ENCODE assay signal across 10 cellular contexts in the genomic region with DNA sequence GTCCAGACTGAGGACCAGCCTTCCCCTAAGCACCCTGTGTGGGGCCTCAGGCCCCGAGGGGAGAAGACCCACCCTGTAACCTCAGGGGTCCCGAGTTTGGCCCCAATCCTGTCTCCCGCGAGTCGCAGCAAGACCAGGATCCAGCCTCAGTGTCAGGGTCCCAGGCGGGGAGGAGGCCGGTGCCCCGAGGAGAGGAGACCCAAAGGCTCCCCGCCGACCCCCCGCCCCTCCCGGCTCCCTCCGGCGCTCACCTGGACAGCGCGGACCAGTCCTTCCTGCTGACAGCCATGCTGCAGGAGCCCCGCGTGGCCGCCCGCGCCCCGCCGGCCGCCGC. TPM values are rescaled to one million over a fixed set of nuclear protein-coding genes. Genes with fewer than 3 reads are reported as not detected.
A peak's percentile ranks its signal among the peaks of the same experiment; 100 is the strongest.
DNase-seq lines count a peak whose midpoint lies in the region; FAIRE-seq and TF ChIP-seq lines count a peak whose summit lies in the region.
"Had no signal": no experiment of that assay in that cellular context is flagged by ENCODE, and none has a peak within 500 bp of the region (broad histone marks: within the 10 kb centered on the region; RNA-seq: fewer than 3 reads in every experiment).

A gene with protein sequence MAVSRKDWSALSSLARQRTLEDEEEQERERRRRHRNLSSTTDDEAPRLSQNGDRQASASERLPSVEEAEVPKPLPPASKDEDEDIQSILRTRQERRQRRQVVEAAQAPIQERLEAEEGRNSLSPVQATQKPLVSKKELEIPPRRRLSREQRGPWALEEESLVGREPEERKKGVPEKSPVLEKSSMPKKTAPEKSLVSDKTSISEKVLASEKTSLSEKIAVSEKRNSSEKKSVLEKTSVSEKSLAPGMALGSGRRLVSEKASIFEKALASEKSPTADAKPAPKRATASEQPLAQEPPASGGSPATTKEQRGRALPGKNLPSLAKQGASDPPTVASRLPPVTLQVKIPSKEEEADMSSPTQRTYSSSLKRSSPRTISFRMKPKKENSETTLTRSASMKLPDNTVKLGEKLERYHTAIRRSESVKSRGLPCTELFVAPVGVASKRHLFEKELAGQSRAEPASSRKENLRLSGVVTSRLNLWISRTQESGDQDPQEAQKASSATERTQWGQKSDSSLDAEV (minus strand): TSS at position 307 of the 334 bp plus-strand sequence. CDS start 18 bp downstream, at position 289.

- H3K9me1 ChIP-seq in keratinocyte (ENCODE audit: control insufficient read depth, extremely low read depth, insufficient read depth, low read length) = peaks cover 3% of the 10 kb centered on the region

- no TSS peak for BruUV-seq in mammary epithelial cell (replicated peaks; lab: Mats Ljungman, UMichigan)

- TF ChIP-seq POLR2A in ovary (IDR thresholded peaks at IDR 0.05) = no peak
- no peak for TF ChIP-seq POLR2A in spleen (IDR thresholded peaks at IDR 0.05)

- dilution Hi-C loops in mammary epithelial cell (cut with HindIII; ENCODE audit: low sequenced_read_pairs) (loop anchor here (5.0 kb wide), 3 partner anchors 48 to 78 kb away; no protein-coding TSS in a partner anchor), keratinocyte (cut with MboI; ENCODE audit: extremely low pct_ligation_motif_present, low sequenced_read_pairs) (no loop called here)

- in situ Hi-C loops in GM23248 (cut with MboI) = no loop called here
- in situ Hi-C loops in mammary epithelial cell (cut with MboI; ENCODE audit: low sequenced_read_pairs in 2 of 2) = no loop called here

- TF ChIP-seq EP300 in ovary (IDR thresholded peaks at IDR 0.05) = no peak

- no peaks in the 10 kb centered on the region for H3K36me3 ChIP-seq in GM23248 (ENCODE audit: low read depth)
- H3K36me3 ChIP-seq in mammary epithelial cell (ENCODE audit: insufficient read depth, low read length) = peaks cover 5% of the 10 kb centered on the region
- peaks cover 5 to 17% of the 10 kb centered on the region in 2 experiments for H3K36me3 ChIP-seq in keratinocyte (ENCODE audit: control insufficient read depth in 2 of 2, extremely low read depth in 1 of 2, insufficient read depth in 2 of 2, low read length in 2 of 2)
- H3K36me3 ChIP-seq in ovary = no peaks in the 10 kb centered on the region
- no peaks in the 10 kb centered on the region for H3K36me3 ChIP-seq in spleen

- H3K9me3 ChIP-seq in GM23248 (ENCODE audit: low read depth) (no peaks in the 10 kb centered on the region), mammary epithelial cell (replicated peaks; ENCODE audit: insufficient read depth, low read length) (no peaks in the 10 kb centered on the region), keratinocyte (ENCODE audit: control insufficient read depth, low read depth, low read length) (no peaks in the 10 kb centered on the region), ovary (no peaks in the 10 kb centered on the region), spleen (no peaks in the 10 kb centered on the region)

- no peak within 1 kb of the TSS for H3K4me2 ChIP-seq in GM23248 (ENCODE audit: unreplicated experiment)
- H3K4me2 ChIP-seq in mammary epithelial cell (ENCODE audit: insufficient read depth, low read depth, low read length) = peak within 1 kb of the TSS; percentile 96
- peak within 1 kb of the TSS; percentile 92 for H3K4me2 ChIP-seq in keratinocyte (ENCODE audit: control insufficient read depth, extremely low read depth, insufficient read depth, low read depth, low read length)

- H3K9me2 ChIP-seq in GM23248 (ENCODE audit: insufficient read depth) = no peaks in the 10 kb centered on the region

- no peaks in the 10 kb centered on the region for H3F3A ChIP-seq in GM23248 (ENCODE audit: insufficient read depth)

- 14 to 28% methylated on average over 10 to 23 of the region's 25 CpGs for WGBS in GM23248 (ENCODE audit: low coverage in 1 of 2, low lambda C conversion rate in 2 of 2, missing lambda C conversion rate in 2 of 2), 2 experiments
- WGBS in mammary epithelial cell (ENCODE audit: low coverage, missing lambda C conversion rate) = 0% methylated on average over 13 of the region's 25 CpGs
- WGBS in ovary, 3 donors = 5 to 15% (median 13%) methylated on average over 9 to 25 of the region's 25 CpGs
- WGBS in spleen, 5 donors = 10 to 25% (median 13%) methylated on average over 4 to 25 of the region's 25 CpGs

- H3K4me3 ChIP-seq in GM23248 = peak within 1 kb of the TSS; percentile 16; the same call in 1 of the 2 replicates
- peak within 1 kb of the TSS; percentile 88 to 90 (median 90) for H3K4me3 ChIP-seq in mammary epithelial cell (replicated peaks in 1 of 3; ENCODE audit: insufficient read depth in 1 of 3, low read depth in 2 of 3, low read length in 3 of 3)
- peak within 1 kb of the TSS; percentile 82 to 97 (median 92) for H3K4me3 ChIP-seq in keratinocyte (ENCODE audit: control insufficient read depth in 2 of 3, extremely low read depth in 1 of 3, insufficient read depth in 2 of 3, low read depth in 1 of 3, low read length in 3 of 3)
- H3K4me3 ChIP-seq in ovary = peak within 1 kb of the TSS; percentile 6
- peak within 1 kb of the TSS in 3 of 8 donors; percentile 4 to 51 (median 6) for H3K4me3 ChIP-seq in spleen

- CTCF ChIA-PET in mammary epithelial cell (lab: Charles Lee; ENCODE audit: low non-redundant PET) = no interaction called here

- no peak for FAIRE-seq in keratinocyte (lab: Jason Lieb, UNC)
- FAIRE-seq: G401.6 had no signal

- no peak within 1 kb of the TSS for H3K27ac ChIP-seq in GM23248
- peak within 1 kb of the TSS; percentile 77 for H3K27ac ChIP-seq in mammary epithelial cell (ENCODE audit: insufficient read depth, low read depth, low read length)
- peak within 1 kb of the TSS; percentile 90 for H3K27ac ChIP-seq in keratinocyte (ENCODE audit: control insufficient read depth, insufficient read depth, low read length)
- no peak within 1 kb of the TSS for H3K27ac ChIP-seq in ovary
- H3K27ac ChIP-seq in spleen = no peak within 1 kb of the TSS

- H3K79me2 ChIP-seq in GM23248 (ENCODE audit: insufficient read depth) (no peaks in the 10 kb centered on the region), mammary epithelial cell (ENCODE audit: insufficient read depth, low read length) (peaks cover 62% of the 10 kb centered on the region), keratinocyte (ENCODE audit: control insufficient read depth, insufficient read depth, low read length) (peaks cover 54% of the 10 kb centered on the region)

- H3K9ac ChIP-seq in GM23248 = no peak within 1 kb of the TSS
- peak within 1 kb of the TSS; percentile 93 for H3K9ac ChIP-seq in mammary epithelial cell (ENCODE audit: insufficient read depth, low read length)
- peak within 1 kb of the TSS; percentile 96 for H3K9ac ChIP-seq in keratinocyte (ENCODE audit: control insufficient read depth, extremely low read depth, insufficient read depth, low read length)

- DNase-seq in GM23248 (no peak), mammary epithelial cell (no peak), keratinocyte (ENCODE audit: low read depth, low spot score) (no peak), ovary (no peak), nucleus accumbens (lab: John Stamatoyannopoulos, UW) (no peak), putamen (ENCODE audit: low spot score) (no peak), spleen (no peak)
- no peak for DNase-seq in effector CD4-positive, alpha-beta T cell
- DNase-seq: activated naive CD8-positive, alpha-beta T cell treated with anti-CD3 and anti-CD28 coated beads, Interleukin-2, amount 50 U/mL, for 24 hours had no signal

- no peaks in the 10 kb centered on the region for H4K20me1 ChIP-seq in GM23248 (ENCODE audit: insufficient read depth)
- no peaks in the 10 kb centered on the region for H4K20me1 ChIP-seq in mammary epithelial cell (ENCODE audit: insufficient read depth, low read length)
- peaks cover 6% of the 10 kb centered on the region for H4K20me1 ChIP-seq in keratinocyte (ENCODE audit: control insufficient read depth, extremely low read depth, insufficient read depth, low read length)

- H3K4me1 ChIP-seq in GM23248 (ENCODE audit: insufficient read depth) (no peaks in the 10 kb centered on the region), mammary epithelial cell (ENCODE audit: insufficient read depth, low read length) (peaks cover 45% of the 10 kb centered on the region), keratinocyte (ENCODE audit: control insufficient read depth, extremely low read depth, insufficient read depth, low read length) (peaks cover 44% of the 10 kb centered on the region), ovary (ENCODE audit: insufficient read depth) (peaks cover 2% of the 10 kb centered on the region), spleen (peaks cover 0 to 12% (median 10%) of the 10 kb centered on the region in 6 donors)

- H2AFZ ChIP-seq in GM23248 = no peak within 1 kb of the TSS
- peak within 1 kb of the TSS; percentile 84 for H2AFZ ChIP-seq in mammary epithelial cell (ENCODE audit: low read depth, low read length)
- peak within 1 kb of the TSS; percentile 54 for H2AFZ ChIP-seq in keratinocyte (ENCODE audit: control insufficient read depth, low read length)

- TF ChIP-seq CTCF in mammary epithelial cell (conservative IDR thresholded peaks at IDR 0.05 in 1 of 2, IDR thresholded peaks at IDR 0.05 in 1 of 2; ENCODE audit: extremely low read depth in 1 of 2, insufficient read depth in 1 of 2, low read depth in 1 of 2, low read length in 2 of 2) = no peak
- TF ChIP-seq CTCF in keratinocyte (optimal IDR thresholded peaks at IDR 0.05 in 1 of 3, IDR thresholded peaks at IDR 0.05 in 1 of 3, conservative IDR thresholded peaks at IDR 0.05 in 1 of 3; ENCODE audit: extremely low read depth in 1 of 3, insufficient read depth in 2 of 3, low read length in 3 of 3) = no peak
- TF ChIP-seq CTCF in ovary (IDR thresholded peaks at IDR 0.05) = no peak
- TF ChIP-seq CTCF in spleen (IDR thresholded peaks at IDR 0.05 in 8 of 11, conservative IDR thresholded peaks at IDR 0.05 in 3 of 11) = no peak

- peaks cover 59% of the 10 kb centered on the region for H3K27me3 ChIP-seq in GM23248 (replicated peaks; ENCODE audit: insufficient read depth)
- no peaks in the 10 kb centered on the region for H3K27me3 ChIP-seq in mammary epithelial cell (ENCODE audit: insufficient read depth, low read length)
- H3K27me3 ChIP-seq in keratinocyte (ENCODE audit: control insufficient read depth, extremely low read depth, insufficient read depth, low read length) = no peaks in the 10 kb centered on the region
- peaks cover 2% of the 10 kb centered on the region for H3K27me3 ChIP-seq in ovary
- peaks cover 4 to 62% (median 28%) of the 10 kb centered on the region in 7 donors for H3K27me3 ChIP-seq in spleen (replicated peaks in 1 of 7)

- intact Hi-C loops in mammary epithelial cell (cut with micrococcal nuclease) = loop anchor here (5.0 kb wide), 2 partner anchors 63 to 113 kb away; no protein-coding TSS in a partner anchor
- intact Hi-C loops in ovary (cut with DNase I) = no loop called here
- intact Hi-C loops in spleen (cut with DNase I; ENCODE audit: low total_unique reads) = no loop called here

RNA-seq across cellular contexts. Expression of the gene that starts here (rescaled TPM):
- not detected in 2 replicates for total RNA-seq in GM23248 (2014; rRNA removed; shearing (Covaris generic))
- polyA plus RNA-seq in GM23248 (2016; fragmentation: Nextera tagmentation; extraction: Ambion mirVana) (not detected in 2 replicates), mammary epithelial cell (71.7 TPM), keratinocyte (82.4 to 140 TPM (median 82.9 TPM) in 3 replicates), ovary (under 1 TPM; 0.13 to 0.98 TPM), spleen (1 to 10 TPM in 2 of 3 donors, under 1 TPM in 1; 0.96 to 4.0 (median 2.4) TPM)
- total RNA-seq in mammary epithelial cell (100 to 1,000 TPM; 101 to 212 TPM), ovary (1 to 10 TPM in 5 of 7 donors, not detected in 2; 1.7 to 9.8 (median 3.9) TPM), spleen (1 to 10 TPM in 2 of 7 donors, under 1 TPM in 2, not detected in 3; 0.64 to 2.0 (median 1.3) TPM)
- polyA minus RNA-seq in mammary epithelial cell (91.3 TPM), keratinocyte (61.3 to 158 TPM (median 119 TPM) in 3 replicates)
- 248 TPM for polyA plus RNA-seq in keratinocyte (2011; ENCODE audit: low read depth)
- polyA plus RNA-seq in keratinocyte (2011; cell fraction: cytosol; rRNA removed) = 83.9 and 126 TPM in 2 replicates
- polyA plus RNA-seq in keratinocyte (2011; cell fraction: nucleus; rRNA removed) = 92.0 and 120 TPM in 2 replicates
- 182 and 251 TPM in 2 replicates for polyA plus RNA-seq in keratinocyte (2012; ENCODE audit: low replicate concordance)
- 119 TPM for polyA minus RNA-seq in keratinocyte (2011; cell fraction: cytosol; rRNA and poly(A)+ RNA removed)
- 57.9 and 60.0 TPM in 2 replicates for polyA minus RNA-seq in keratinocyte (2011; cell fraction: nucleus; rRNA and poly(A)+ RNA removed)

Comparison
In these comparisons a context has a peak if more than half of its experiments do, and no peak if none do; other contexts are left out.
1. RNA of the gene that starts here (total RNA-seq): 101 to 212 TPM in mammary epithelial cell; 1.7 to 9.8 TPM in ovary, 0.64 to 2.0 TPM in spleen and not detected in GM23248; every median in the first group is over 4 times any median in the second.
2. RNA of the gene that starts here (polyA plus RNA-seq): 82.4 to 251 TPM in keratinocyte and 71.7 TPM in mammary epithelial cell (single experiment); 0.96 to 4.0 TPM in spleen, 0.13 to 0.98 TPM in ovary and not detected in GM23248; every median in the first group is over 10 times any median in the second.
3. H3K27ac ChIP-seq: peak in mammary epithelial cell (single experiment) and keratinocyte (single experiment); none in GM23248 (single experiment), ovary (0 of 2) and spleen (0 of 8).